2 cellular contexts compared by ENCODE assay signal in genomic region chr12:15423629-15424028, GRCh38.
TF ChIP-seq lines count a peak whose summit lies in the region.

No MANE protein-coding gene starts in this region.

TF ChIP-seq in HCT116, 20 proteins besides CTCF, POLR2A, EP300 and RAD21 (continued from another document):
- TF ChIP-seq TCF7L2 (IDR thresholded peaks at IDR 0.05; ENCODE audit: borderline replicate concordance, extremely low read depth, insufficient read depth, insufficient read length) (no peak), POLR2AphosphoS5 (IDR thresholded peaks at IDR 0.05; ENCODE audit: low read depth, low read length) (no peak), EZH2 (IDR thresholded peaks at IDR 0.05) (no peak), EGR1 (IDR thresholded peaks at IDR 0.05; ENCODE audit: low read depth) (no peak), REST (IDR thresholded peaks at IDR 0.05; ENCODE audit: low read depth) (no peak), YY1 (IDR thresholded peaks at IDR 0.05; ENCODE audit: extremely low read depth, insufficient replicate concordance, low read depth, low read length) (no peak), SP1 (IDR thresholded peaks at IDR 0.05; ENCODE audit: low read depth) (no peak), ZBTB33 (IDR thresholded peaks at IDR 0.05; ENCODE audit: extremely low read depth, insufficient replicate concordance, low read length) (no peak), CBX3 (IDR thresholded peaks at IDR 0.05; ENCODE audit: low read depth) (no peak), EZH2phosphoT487 (IDR thresholded peaks at IDR 0.05; ENCODE audit: borderline replicate concordance) (no peak), ATF3 (IDR thresholded peaks at IDR 0.05) (peak; percentile 46; the same call in 1 of the 2 replicates)

TF ChIP-seq in SK-N-SH treated with all-trans-retinoic acid at 6 μM for 48 hours, 23 proteins besides CTCF, POLR2A, EP300 and RAD21 (continued from another document):
- TF ChIP-seq BACH2 (CRISPR knock-in tag; IDR thresholded peaks at IDR 0.05; ENCODE audit: borderline replicate concordance) (no peak), ZNF70 (CRISPR knock-in tag; IDR thresholded peaks at IDR 0.05) (no peak), ZC3H10 (CRISPR knock-in tag; IDR thresholded peaks at IDR 0.05) (no peak)
